ENCODE assay signal across 21 cellular contexts in genomic region chr4:154954117-154954516, GRCh38.
A peak's percentile ranks its signal among the peaks of the same experiment; 100 is the strongest.
DNase-seq lines count a peak whose midpoint lies in the region; ATAC-seq and TF ChIP-seq lines count a peak whose summit lies in the region.
"Had no signal": no experiment of that assay in that cellular context is flagged by ENCODE, and none has a peak within 500 bp of the region (broad histone marks: within the 10 kb centered on the region; RNA-seq: fewer than 3 reads in every experiment).

No MANE protein-coding gene starts in this region.

- H3K27ac Mint-ChIP-seq in stimulated activated naive B cell treated with anti-CD40 and anti-IgM and Interleukin-4, amounts not matched to agents 10 μg/mL and 1 μg/mL and 100 μg/mL, for 72 hours: no peak overlapping the region
- H3K27ac Mint-ChIP-seq in activated CD4-positive, alpha-beta memory T cell treated with anti-CD3 and anti-CD28 coated beads, Interleukin-2, amount 10 ng/mL, durations not matched to agents 7 days and 5 days: no peak overlapping the region
- H3K27ac Mint-ChIP-seq: CD4-positive, CD25-positive, alpha-beta regulatory T cell; GM23338 had no signal

- no peaks in the 10 kb centered on the region for H3K4me1 Mint-ChIP-seq in stimulated activated naive B cell treated with anti-CD40 and anti-IgM and Interleukin-4, amounts not matched to agents 10 μg/mL and 1 μg/mL and 100 μg/mL, for 72 hours
- no peaks in the 10 kb centered on the region for H3K4me1 Mint-ChIP-seq in activated CD4-positive, alpha-beta memory T cell treated with anti-CD3 and anti-CD28 coated beads, Interleukin-2, amount 10 ng/mL, durations not matched to agents 7 days and 5 days
- H3K4me1 Mint-ChIP-seq: CD4-positive, CD25-positive, alpha-beta regulatory T cell had no signal

- CTCF ChIA-PET in OCI-LY7 (lab: Charles Lee; ENCODE audit: unreplicated experiment): no interaction called here
- CTCF ChIA-PET in activated CD4-positive, alpha-beta memory T cell treated with anti-CD3 and anti-CD28 coated beads, Interleukin-2, amount 10 ng/mL, durations not matched to agents 7 days and 5 days (lab: Charles Lee): no interaction called here

- peak; percentile 39 for ATAC-seq in GM18520 (IDR thresholded peaks at IDR 0.05; ENCODE audit: unreplicated experiment)
- peak; percentile 58 for ATAC-seq in HG02885 (IDR thresholded peaks at IDR 0.05; ENCODE audit: poor library complexity, unreplicated experiment)
- ATAC-seq in stimulated activated naive B cell treated with anti-CD40 and anti-IgM and Interleukin-4, amounts not matched to agents 10 μg/mL and 1 μg/mL and 100 μg/mL, for 72 hours (replicated peaks): peak; percentile 46 to 57
- ATAC-seq in heart right ventricle: no peak
- ATAC-seq: GM23338, Right ventricle myocardium inferior had no signal

- no peaks in the 10 kb centered on the region for H3K36me3 ChIP-seq in OCI-LY3 (replicated peaks; ENCODE audit: low read depth, low read length)
- H3K36me3 ChIP-seq in OCI-LY7 (ENCODE audit: insufficient read depth, low read length): no peaks in the 10 kb centered on the region
- no peaks in the 10 kb centered on the region for H3K36me3 ChIP-seq in heart right ventricle
- H3K36me3 ChIP-seq: HAP-1, SJSA1 had no signal

- no TSS peak for BruUV-seq in OCI-LY7 (replicated peaks; lab: Mats Ljungman, UMichigan)

- no peak for TF ChIP-seq CTCF in OCI-LY3 (IDR thresholded peaks at IDR 0.05; ENCODE audit: low read depth, low read length)
- no peak for TF ChIP-seq CTCF in OCI-LY7 (conservative IDR thresholded peaks at IDR 0.05; ENCODE audit: low read length)
- TF ChIP-seq CTCF in heart right ventricle (IDR thresholded peaks at IDR 0.05): no peak

- no peak overlapping the region for H3K4me3 Mint-ChIP-seq in stimulated activated naive B cell treated with anti-CD40 and anti-IgM and Interleukin-4, amounts not matched to agents 10 μg/mL and 1 μg/mL and 100 μg/mL, for 72 hours
- no peak overlapping the region for H3K4me3 Mint-ChIP-seq in activated CD4-positive, alpha-beta memory T cell treated with anti-CD3 and anti-CD28 coated beads, Interleukin-2, amount 10 ng/mL, durations not matched to agents 7 days and 5 days
- H3K4me3 Mint-ChIP-seq: CD4-positive, CD25-positive, alpha-beta regulatory T cell; GM23338 had no signal

- intact Hi-C loops in OCI-LY7 (cut with micrococcal nuclease; ENCODE audit: unreplicated experiment) (no loop called here), heart right ventricle (cut with DNase I) (no loop called here)

- H3K9me3 ChIP-seq in OCI-LY3 (ENCODE audit: insufficient read depth, low read length) (peaks cover 19% of the 10 kb centered on the region; the same call in 1 of the 2 replicates), OCI-LY7 (ENCODE audit: low read length) (0 out of 2 replicates have a peak, but pooled peaks cover 5% of the 10 kb centered on the region), heart right ventricle (peaks cover 0 to 12% (median 0%) of the 10 kb centered on the region in 11 donors)
- H3K9me3 ChIP-seq: HAP-1, SJSA1 had no signal

- no peaks in the 10 kb centered on the region for H3K36me3 Mint-ChIP-seq in stimulated activated naive B cell treated with anti-CD40 and anti-IgM and Interleukin-4, amounts not matched to agents 10 μg/mL and 1 μg/mL and 100 μg/mL, for 72 hours
- no peaks in the 10 kb centered on the region for H3K36me3 Mint-ChIP-seq in activated CD4-positive, alpha-beta memory T cell treated with anti-CD3 and anti-CD28 coated beads, Interleukin-2, amount 10 ng/mL, durations not matched to agents 7 days and 5 days (ENCODE audit: low read depth)

- H3K79me2 ChIP-seq in OCI-LY3 (ENCODE audit: low read length): no peaks in the 10 kb centered on the region
- no peaks in the 10 kb centered on the region for H3K79me2 ChIP-seq in OCI-LY7 (ENCODE audit: insufficient read depth, low read depth, low read length)

- H2AFZ ChIP-seq in OCI-LY3 (ENCODE audit: low read depth, low read length) (no peak overlapping the region), OCI-LY7 (ENCODE audit: low read length) (no peak overlapping the region)
- H2AFZ ChIP-seq: GM23338 had no signal

- H3K9me2 ChIP-seq in OCI-LY7 (ENCODE audit: insufficient read depth, low read length): no peaks in the 10 kb centered on the region

- no peaks in the 10 kb centered on the region for H3K27me3 Mint-ChIP-seq in stimulated activated naive B cell treated with anti-CD40 and anti-IgM and Interleukin-4, amounts not matched to agents 10 μg/mL and 1 μg/mL and 100 μg/mL, for 72 hours
- no peaks in the 10 kb centered on the region for H3K27me3 Mint-ChIP-seq in activated CD4-positive, alpha-beta memory T cell treated with anti-CD3 and anti-CD28 coated beads, Interleukin-2, amount 10 ng/mL, durations not matched to agents 7 days and 5 days
- H3K27me3 Mint-ChIP-seq: CD4-positive, CD25-positive, alpha-beta regulatory T cell had no signal

- DNase-seq in stimulated activated naive B cell treated with anti-CD40 and anti-IgM and Interleukin-4, amounts not matched to agents 10 μg/mL and 1 μg/mL and 100 μg/mL, for 72 hours: peak; percentile 3
- DNase-seq in OCI-LY7 (ENCODE audit: low spot score) (no peak), heart right ventricle (no peak)
- no peak for DNase-seq in activated CD4-positive, alpha-beta memory T cell treated with anti-CD3 and anti-CD28 coated beads, Interleukin-2, amount 10 ng/mL, durations not matched to agents 7 days and 5 days
- DNase-seq: CD4-positive, CD25-positive, alpha-beta regulatory T cell; EL; GF-D8; IMR-90; NCI-H1092 treated with DMSO at 0.1 percent for 48 hours; NCI-H1436 treated with DMSO at 0.1 percent for 48 hours; NCI-H2029; NCI-H345; NCI-H526 had no signal

- peak overlapping the region; percentile 17; the same call in 1 of the 2 replicates for H3K4me3 ChIP-seq in OCI-LY3 (ENCODE audit: low read length)
- no peak overlapping the region for H3K4me3 ChIP-seq in OCI-LY7 (ENCODE audit: low read depth, low read length, poor library complexity, severe bottlenecking)
- H3K4me3 ChIP-seq in heart right ventricle: no peak overlapping the region
- H3K4me3 ChIP-seq: GM23338, HAP-1, SJSA1 had no signal

- no peaks in the 10 kb centered on the region for H3K27me3 ChIP-seq in OCI-LY3 (ENCODE audit: low read depth, low read length)
- no peaks in the 10 kb centered on the region for H3K27me3 ChIP-seq in heart right ventricle
- H3K27me3 ChIP-seq: SJSA1 had no signal

- 84 to 90% methylated on average over 2 of the region's 2 CpGs for WGBS in heart right ventricle, 2 donors

- H3K4me1 ChIP-seq in OCI-LY3 (ENCODE audit: low read length): peaks cover 15% of the 10 kb centered on the region
- H3K4me1 ChIP-seq in OCI-LY7 (ENCODE audit: insufficient read depth, low read length, poor library complexity, severe bottlenecking): no peaks in the 10 kb centered on the region
- peaks cover 0 to 8% (median 5%) of the 10 kb centered on the region in 9 donors for H3K4me1 ChIP-seq in heart right ventricle
- H3K4me1 ChIP-seq: HAP-1, SJSA1 had no signal

- H3K27ac ChIP-seq in OCI-LY3 (ENCODE audit: low read length): peak overlapping the region; percentile 61
- H3K27ac ChIP-seq in OCI-LY7 (ENCODE audit: low read depth, low read length, poor library complexity, severe bottlenecking): no peak overlapping the region
- H3K27ac ChIP-seq in heart right ventricle: no peak overlapping the region
- H3K27ac ChIP-seq: KMS-11, SJSA1 had no signal

- no peak overlapping the region for H3K9ac ChIP-seq in OCI-LY3 (ENCODE audit: low read length)
- H3K9ac ChIP-seq: KMS-11 had no signal

- POLR2A ChIA-PET in OCI-LY7 (lab: Charles Lee): no interaction called here
- POLR2A ChIA-PET in activated CD4-positive, alpha-beta memory T cell treated with anti-CD3 and anti-CD28 coated beads, Interleukin-2, amount 10 ng/mL, durations not matched to agents 7 days and 5 days (lab: Charles Lee): no interaction called here

- peaks cover 17 to 24% of the 10 kb centered on the region in 2 donors for H3K9me3 Mint-ChIP-seq in stimulated activated naive B cell treated with anti-CD40 and anti-IgM and Interleukin-4, amounts not matched to agents 10 μg/mL and 1 μg/mL and 100 μg/mL, for 72 hours
- H3K9me3 Mint-ChIP-seq in activated CD4-positive, alpha-beta memory T cell treated with anti-CD3 and anti-CD28 coated beads, Interleukin-2, amount 10 ng/mL, durations not matched to agents 7 days and 5 days: peaks cover 2% of the 10 kb centered on the region

- peak overlapping the region; percentile 25; the same call in 1 of the 2 replicates for H3K4me2 ChIP-seq in OCI-LY3 (ENCODE audit: low read length)
- no peak overlapping the region for H3K4me2 ChIP-seq in OCI-LY7 (ENCODE audit: low read length)
- H3K4me2 ChIP-seq: GM23338, KMS-11 had no signal

- no peaks in the 10 kb centered on the region for H4K20me1 ChIP-seq in OCI-LY3 (ENCODE audit: insufficient read depth, low read length)
- no peaks in the 10 kb centered on the region for H4K20me1 ChIP-seq in OCI-LY7 (ENCODE audit: insufficient read depth, low read length)

Comparison
In these comparisons a context has a peak if more than half of its experiments do, and no peak if none do; other contexts are left out.
1. ATAC-seq: peak in GM18520 (single experiment), HG02885 (single experiment) and stimulated activated naive B cell treated with anti-CD40 and anti-IgM and Interleukin-4, amounts not matched to agents 10 μg/mL and 1 μg/mL and 100 μg/mL, for 72 hours (2 of 2); none in heart right ventricle (0 of 8).